In genomic region chr11:76280151-76280881, GRCh38 we compare ENCODE assay signal across 22 cellular contexts.
"Had no signal": no experiment of that assay in that cellular context is flagged by ENCODE, and none has a peak within 500 bp of the region (broad histone marks: within the 10 kb centered on the region; RNA-seq: fewer than 3 reads in every experiment).

No MANE protein-coding gene starts in this region.

- H3K4me1 Mint-ChIP-seq: activated CD4-positive, alpha-beta T cell treated with anti-CD3 and anti-CD28 coated beads, Interleukin-2, amount 10 ng/mL, durations not matched to agents 7 days and 5 days had no signal

- H3K27ac ChIP-seq: brain microvascular endothelial cell, cardiac muscle cell, VCaP had no signal

- DNase-seq: activated CD4-positive, alpha-beta memory T cell treated with anti-CD3 and anti-CD28 coated beads for 36 hours; activated CD4-positive, alpha-beta T cell treated with anti-CD3 and anti-CD28 coated beads, Interleukin-2, amount 10 ng/mL, durations not matched to agents 7 days and 5 days; activated CD4-positive, CD25-positive, alpha-beta regulatory T cell; activated CD8-positive, alpha-beta memory T cell treated with anti-CD3 and anti-CD28 coated beads for 24 hours; activated effector memory CD4-positive, alpha-beta T cell treated with anti-CD3 and anti-CD28 coated beads, Interleukin-2, amount 50 U/mL, for 16 hours; activated naive CD4-positive, alpha-beta T cell treated with Interleukin-2 at 50 U/mL for 16 hours; activated T-cell treated with anti-CD3 and anti-CD28 coated beads, Interleukin-2, amount 50 U/mL, for 4 hours; amygdala; brain microvascular endothelial cell; KG1; NCI-H1105; NCI-H1436; NCI-H1694 treated with DMSO at 0.1 percent for 48 hours; NCI-H2227 treated with DMSO at 0.1 percent for 48 hours; NCI-H524; NCI-H748 treated with DMSO at 0.1 percent for 48 hours; SIG-M5; T-cell; T-helper 2 cell had no signal

- H3K9me3 Mint-ChIP-seq: activated CD4-positive, alpha-beta memory T cell treated with anti-CD3 and anti-CD28 coated beads for 36 hours; activated CD4-positive, alpha-beta T cell treated with anti-CD3 and anti-CD28 coated beads, Interleukin-2, amount 10 ng/mL, durations not matched to agents 7 days and 5 days; activated T-cell treated with anti-CD3 and anti-CD28 coated beads, Interleukin-2, amount 50 U/mL, for 4 hours; T-cell had no signal

- H3K4me3 Mint-ChIP-seq: activated CD4-positive, alpha-beta memory T cell treated with anti-CD3 and anti-CD28 coated beads for 36 hours; activated CD4-positive, alpha-beta T cell treated with anti-CD3 and anti-CD28 coated beads, Interleukin-2, amount 10 ng/mL, durations not matched to agents 7 days and 5 days; activated naive CD8-positive, alpha-beta T cell; activated T-cell treated with anti-CD3 and anti-CD28 coated beads, Interleukin-2, amount 50 U/mL, for 4 hours; T-cell had no signal

- H3K27ac Mint-ChIP-seq: activated CD4-positive, alpha-beta memory T cell treated with anti-CD3 and anti-CD28 coated beads for 36 hours; activated CD4-positive, alpha-beta T cell treated with anti-CD3 and anti-CD28 coated beads, Interleukin-2, amount 10 ng/mL, durations not matched to agents 7 days and 5 days; activated naive CD8-positive, alpha-beta T cell; T-cell had no signal

- H3K36me3 Mint-ChIP-seq: activated CD4-positive, alpha-beta memory T cell treated with anti-CD3 and anti-CD28 coated beads for 36 hours; activated naive CD8-positive, alpha-beta T cell; T-cell had no signal

- H3K36me3 ChIP-seq: brain microvascular endothelial cell, cardiac muscle cell had no signal

- H3K27me3 ChIP-seq: cardiac muscle cell had no signal

- H3K4me3 ChIP-seq: cardiac muscle cell had no signal

- H3K27me3 Mint-ChIP-seq: activated CD4-positive, alpha-beta memory T cell treated with anti-CD3 and anti-CD28 coated beads for 36 hours; activated CD4-positive, alpha-beta T cell treated with anti-CD3 and anti-CD28 coated beads, Interleukin-2, amount 10 ng/mL, durations not matched to agents 7 days and 5 days; activated naive CD8-positive, alpha-beta T cell; T-cell had no signal
